Comparison of ENCODE assay signal across 1 cellular context in genomic region chr1:154141240-154141639, GRCh38.
TF ChIP-seq lines count a peak whose summit lies in the region.

No MANE protein-coding gene starts in this region.

TF ChIP-seq in K562, 482 proteins besides CTCF, POLR2A, EP300 and RAD21:
- TF ChIP-seq TCF7L2 (IDR thresholded peaks at IDR 0.05; ENCODE audit: low read depth, low read length) (no peak), SMARCE1 (IDR thresholded peaks at IDR 0.05) (no peak), MEIS2 (IDR thresholded peaks at IDR 0.05; ENCODE audit: partially characterized antibody) (peak; percentile 94), MAFF (IDR thresholded peaks at IDR 0.05; ENCODE audit: low read length) (no peak), PKNOX1 (IDR thresholded peaks at IDR 0.05) (peak; percentile 83), ZNF277 (CRISPR knock-in tag; IDR thresholded peaks at IDR 0.05; ENCODE audit: borderline replicate concordance) (no peak), ZNF778 (CRISPR knock-in tag; IDR thresholded peaks at IDR 0.05) (no peak), ILF3 (IDR thresholded peaks at IDR 0.05; ENCODE audit: borderline replicate concordance) (no peak), E2F8 (IDR thresholded peaks at IDR 0.05; ENCODE audit: low read depth, partially characterized antibody) (no peak), NFE2L1 (tag; IDR thresholded peaks at IDR 0.05; ENCODE audit: borderline replicate concordance, low read depth) (no peak), ELK1 (CRISPR knock-in tag; IDR thresholded peaks at IDR 0.05) (no peak), KLF10 (CRISPR knock-in tag; IDR thresholded peaks at IDR 0.05) (no peak), ZBTB17 (CRISPR knock-in tag; IDR thresholded peaks at IDR 0.05) (no peak), ZNF699 (CRISPR knock-in tag; IDR thresholded peaks at IDR 0.05; ENCODE audit: insufficient replicate concordance) (no peak), ZBTB11 (CRISPR knock-in tag; IDR thresholded peaks at IDR 0.05) (no peak), ID3 (CRISPR knock-in tag; IDR thresholded peaks at IDR 0.05) (no peak), ID3 (tag; IDR thresholded peaks at IDR 0.05) (no peak), PBX2 (CRISPR knock-in tag; IDR thresholded peaks at IDR 0.05; ENCODE audit: low read depth) (no peak), PBX2 (tag; conservative IDR thresholded peaks at IDR 0.05; ENCODE audit: low read depth) (peak; percentile 93), NR2F6 (CRISPR knock-in tag; IDR thresholded peaks at IDR 0.05) (no peak), ZNF583 (CRISPR knock-in tag; IDR thresholded peaks at IDR 0.05) (no peak), ERF (CRISPR knock-in tag; IDR thresholded peaks at IDR 0.05) (no peak), ZBED1 (IDR thresholded peaks at IDR 0.05) (no peak)
